ENCODE assay signal across 26 cellular contexts in the genomic region with DNA sequence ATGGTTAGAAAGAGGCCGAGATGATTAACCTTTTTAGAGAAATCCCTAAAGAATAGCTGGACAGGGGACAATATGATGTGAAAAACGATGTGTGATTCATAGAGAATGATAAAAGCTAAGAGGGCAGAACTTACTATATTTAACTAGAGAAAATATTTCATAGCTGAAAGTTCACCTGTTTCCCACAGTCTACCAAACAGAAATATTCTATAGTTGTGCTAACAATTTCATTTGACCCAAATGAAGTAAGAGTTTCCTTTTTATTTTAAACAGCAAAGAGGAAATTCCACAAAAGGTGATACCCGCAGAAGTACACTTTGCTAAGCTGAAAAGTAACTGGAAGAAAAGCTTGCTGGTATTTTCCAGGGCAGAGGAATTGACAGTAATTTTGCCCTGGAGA. TPM values are rescaled to one million over a fixed set of nuclear protein-coding genes. Genes with fewer than 3 reads are reported as not detected.
DNase-seq lines count a peak whose midpoint lies in the region; ATAC-seq, FAIRE-seq and TF ChIP-seq lines count a peak whose summit lies in the region.
"Had no signal": no experiment of that assay in that cellular context is flagged by ENCODE, and none has a peak within 500 bp of the region (broad histone marks: within the 10 kb centered on the region; RNA-seq: fewer than 3 reads in every experiment).

No MANE protein-coding gene starts in this region.

- no peak overlapping the region for H2AFZ ChIP-seq in endothelial cell of umbilical vein (ENCODE audit: low read depth, low read length)

- no peak for DNase-seq in chondrocyte (ENCODE audit: low spot score)
- peak; percentile 18 for DNase-seq in endothelial cell of umbilical vein (ENCODE audit: low read depth, low spot score)
- DNase-seq in posterior vena cava (ENCODE audit: low spot score) = no peak
- no peak for DNase-seq in foreskin melanocyte
- DNase-seq: 8988T; ACHN; BE2C; C1 segment of cervical spinal cord; CD4-positive, alpha-beta memory T cell; CD4-positive, CD25-positive, alpha-beta regulatory T cell; CD8-positive, alpha-beta memory T cell; COR-L47; DMS 273 treated with DMSO at 0.1 percent for 48 hours; DMS153; DMS79; DND-41; EL; GDM1 had no signal

- H3K9me3 Mint-ChIP-seq in activated T-helper 17 cell treated with anti-CD3 and anti-CD28 coated beads, Interleukin-2, amount 50 U/mL, for 72 hours = no peaks in the 10 kb centered on the region
- H3K9me3 Mint-ChIP-seq in chondrocyte (ENCODE audit: low read depth) = peaks cover 5% of the 10 kb centered on the region
- H3K9me3 Mint-ChIP-seq: CD8-positive, alpha-beta memory T cell had no signal

- no peaks in the 10 kb centered on the region for H3K4me1 Mint-ChIP-seq in activated T-helper 17 cell treated with anti-CD3 and anti-CD28 coated beads, Interleukin-2, amount 50 U/mL, for 72 hours
- peaks cover 11% of the 10 kb centered on the region for H3K4me1 Mint-ChIP-seq in chondrocyte (ENCODE audit: low read depth)
- H3K4me1 Mint-ChIP-seq: CD14-positive monocyte had no signal

- no peak overlapping the region for H3K27ac ChIP-seq in endothelial cell of umbilical vein (ENCODE audit: insufficient read depth, low read depth, low read length)
- H3K27ac ChIP-seq: BLaER1 had no signal

- no peaks in the 10 kb centered on the region for H4K20me1 ChIP-seq in endothelial cell of umbilical vein (replicated peaks; ENCODE audit: control insufficient read depth, extremely low read depth, insufficient read depth, low read length)
- H4K20me1 ChIP-seq: BLaER1 had no signal

- no peak for TF ChIP-seq POLR2A in endothelial cell of umbilical vein (IDR thresholded peaks at IDR 0.05; ENCODE audit: low read depth, low read length)

- peaks cover 67% of the 10 kb centered on the region for H3K36me3 Mint-ChIP-seq in activated T-helper 17 cell treated with anti-CD3 and anti-CD28 coated beads, Interleukin-2, amount 50 U/mL, for 72 hours (ENCODE audit: low read depth)
- H3K36me3 Mint-ChIP-seq in chondrocyte (ENCODE audit: low read depth) = peaks cover 12% of the 10 kb centered on the region

- POLR2A ChIA-PET in endothelial cell of umbilical vein (lab: Charles Lee) = no interaction called here

- no peaks in the 10 kb centered on the region for H3K9me1 ChIP-seq in endothelial cell of umbilical vein (replicated peaks; ENCODE audit: control insufficient read depth, extremely low read depth, insufficient read depth, low read length)

- H3K4me3 ChIP-seq in endothelial cell of umbilical vein (replicated peaks in 1 of 3; ENCODE audit: insufficient read depth in 1 of 3, low read depth in 1 of 3, low read length in 3 of 3) = no peak overlapping the region
- H3K4me3 ChIP-seq: BLaER1, GM12878 had no signal

- no peak overlapping the region for H3K9ac ChIP-seq in endothelial cell of umbilical vein (replicated peaks; ENCODE audit: extremely low read depth, insufficient read depth, low read length)
- H3K9ac ChIP-seq: BLaER1 had no signal

- no TSS peak for BruUV-seq in endothelial cell of umbilical vein (replicated peaks; lab: Mats Ljungman, UMichigan)

- H3K9me3 ChIP-seq in endothelial cell of umbilical vein (replicated peaks; ENCODE audit: control insufficient read depth, insufficient read depth, low read length) = no peaks in the 10 kb centered on the region
- H3K9me3 ChIP-seq: BE2C, BLaER1 had no signal

- no peak overlapping the region for H3K4me3 Mint-ChIP-seq in activated T-helper 17 cell treated with anti-CD3 and anti-CD28 coated beads, Interleukin-2, amount 50 U/mL, for 72 hours
- no peak overlapping the region for H3K4me3 Mint-ChIP-seq in chondrocyte (ENCODE audit: unreplicated experiment)
- H3K4me3 Mint-ChIP-seq: CD14-positive monocyte; CD4-positive, alpha-beta memory T cell; CD4-positive, CD25-positive, alpha-beta regulatory T cell; CD8-positive, alpha-beta memory T cell had no signal

- no peaks in the 10 kb centered on the region for H3K27me3 ChIP-seq in endothelial cell of umbilical vein (ENCODE audit: control insufficient read depth in 2 of 2, insufficient read depth in 2 of 2, low read length in 2 of 2)
- H3K27me3 ChIP-seq: BE2C, BLaER1 had no signal

- H3K27me3 Mint-ChIP-seq in activated T-helper 17 cell treated with anti-CD3 and anti-CD28 coated beads, Interleukin-2, amount 50 U/mL, for 72 hours = no peaks in the 10 kb centered on the region
- H3K27me3 Mint-ChIP-seq in chondrocyte (ENCODE audit: low read depth) = no peaks in the 10 kb centered on the region
- H3K27me3 Mint-ChIP-seq: CD4-positive, alpha-beta memory T cell; CD4-positive, CD25-positive, alpha-beta regulatory T cell; CD8-positive, alpha-beta memory T cell had no signal

- dilution Hi-C loops in endothelial cell of umbilical vein (cut with MboI; ENCODE audit: extremely low pct_ligation_motif_present, low sequenced_read_pairs) = no loop called here

- CTCF ChIA-PET in endothelial cell of umbilical vein (lab: Charles Lee) = interaction anchor here (3.8 kb wide), 1 partner anchor 10 kb away, joined by 25 read pairs; no protein-coding TSS in a partner anchor

- H3K4me1 ChIP-seq in endothelial cell of umbilical vein (ENCODE audit: control insufficient read depth, extremely low read depth, insufficient read depth, low read length) = peaks cover 1% of the 10 kb centered on the region
- H3K4me1 ChIP-seq: BE2C, BLaER1 had no signal

- H3K27ac Mint-ChIP-seq in activated T-helper 17 cell treated with anti-CD3 and anti-CD28 coated beads, Interleukin-2, amount 50 U/mL, for 72 hours = peak overlapping the region; percentile 22
- peak overlapping the region; percentile 27 for H3K27ac Mint-ChIP-seq in chondrocyte (ENCODE audit: unreplicated experiment)
- H3K27ac Mint-ChIP-seq: CD4-positive, alpha-beta memory T cell had no signal

- H3K79me2 ChIP-seq in endothelial cell of umbilical vein (ENCODE audit: control insufficient read depth, insufficient read depth, low read length) = no peaks in the 10 kb centered on the region

- no peak for TF ChIP-seq CTCF in chondrocyte (IDR thresholded peaks at IDR 0.05)
- no peak for TF ChIP-seq CTCF in endothelial cell of umbilical vein (IDR thresholded peaks at IDR 0.05; ENCODE audit: extremely low read depth in 1 of 2, insufficient read depth in 1 of 2, low read depth in 1 of 2, low read length in 2 of 2)

- H3K4me2 ChIP-seq in endothelial cell of umbilical vein (ENCODE audit: insufficient read depth, low read length) = no peak overlapping the region
- H3K4me2 ChIP-seq: BLaER1 had no signal

- intact Hi-C loops in endothelial cell of umbilical vein (cut with micrococcal nuclease) (no loop called here), posterior vena cava (cut with DNase I) (loop anchor here in 1 of 2 donors (5.0 kb wide), 1 partner anchor 187 kb away; no protein-coding TSS in a partner anchor)

- peaks cover 0 to 2% of the 10 kb centered on the region in 2 experiments for H3K36me3 ChIP-seq in endothelial cell of umbilical vein (ENCODE audit: control insufficient read depth in 2 of 2, extremely low read depth in 1 of 2, insufficient read depth in 2 of 2, low read length in 2 of 2)

- FAIRE-seq in endothelial cell of umbilical vein (lab: Jason Lieb, UNC) = no peak
- FAIRE-seq: GM12878, GM18507 had no signal

- no peak for ATAC-seq in activated T-helper 17 cell treated with anti-CD3 and anti-CD28 coated beads, Interleukin-2, amount 50 U/mL, for 72 hours (replicated peaks)
- ATAC-seq in HG02678 (IDR thresholded peaks at IDR 0.05; ENCODE audit: unreplicated experiment) (no peak), HG03175 (IDR thresholded peaks at IDR 0.05; ENCODE audit: unreplicated experiment) (no peak)
- ATAC-seq: GM12878 had no signal

TF ChIP-seq in endothelial cell of umbilical vein, 7 proteins besides CTCF, POLR2A, EP300 and RAD21:
- TF ChIP-seq, protein P1, sequence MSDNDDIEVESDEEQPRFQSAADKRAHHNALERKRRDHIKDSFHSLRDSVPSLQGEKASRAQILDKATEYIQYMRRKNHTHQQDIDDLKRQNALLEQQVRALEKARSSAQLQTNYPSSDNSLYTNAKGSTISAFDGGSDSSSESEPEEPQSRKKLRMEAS (IDR thresholded peaks at IDR 0.05; ENCODE audit: insufficient read depth, insufficient read length) = no peak
- no peak for TF ChIP-seq EZH2 (IDR thresholded peaks at IDR 0.05; ENCODE audit: borderline replicate concordance, low read depth, low read length, severe bottlenecking)
- no peak for TF ChIP-seq JUN (IDR thresholded peaks at IDR 0.05; ENCODE audit: borderline replicate concordance, insufficient read depth, insufficient read length, low read depth)
- TF ChIP-seq GATA2 (IDR thresholded peaks at IDR 0.05; ENCODE audit: insufficient read depth, insufficient read length, low read depth, low read length) = no peak
- no peak for TF ChIP-seq MYC (IDR thresholded peaks at IDR 0.05; ENCODE audit: low read depth, low read length)
- no peak for TF ChIP-seq POLR2AphosphoS5 (IDR thresholded peaks at IDR 0.05; ENCODE audit: insufficient read depth, low read depth, low read length)
- no peak for TF ChIP-seq FOS (IDR thresholded peaks at IDR 0.05; ENCODE audit: borderline replicate concordance, insufficient read depth, low read length)
TF ChIP-seq in endothelial cell of umbilical vein: peak in this region for 0.

RNA-seq across cellular contexts. Expression of a gene that starts 26.7 kb away (rescaled TPM):
- total RNA-seq in activated T-helper 17 cell treated with anti-CD3 and anti-CD28 coated beads, Interleukin-2, amount 50 U/mL, for 72 hours = 1 to 10 TPM; 5.5 to 9.9 TPM
- total RNA-seq in chondrocyte (5.8 to 9.2 TPM (median 6.2 TPM) in 3 replicates), endothelial cell of umbilical vein (9.8 and 10.2 TPM in 2 replicates), posterior vena cava (10 to 100 TPM; 10.3 to 10.7 TPM)
- 1.5 and 2.6 TPM in 2 replicates for polyA plus RNA-seq in endothelial cell of umbilical vein
- 2.9 and 3.3 TPM in 2 replicates for polyA plus RNA-seq in endothelial cell of umbilical vein (2011; cell fraction: cytosol; rRNA removed)
- 5.3 and 11.3 TPM in 2 replicates for polyA plus RNA-seq in endothelial cell of umbilical vein (2011; cell fraction: nucleus; rRNA removed)
- 7.7 and 16.2 TPM in 2 replicates for polyA plus RNA-seq in endothelial cell of umbilical vein (2012)
- 7.5 and 10.9 TPM in 2 replicates for polyA minus RNA-seq in endothelial cell of umbilical vein
- 4.0 TPM for polyA minus RNA-seq in endothelial cell of umbilical vein (2011; cell fraction: cytosol; rRNA and poly(A)+ RNA removed)
- polyA minus RNA-seq in endothelial cell of umbilical vein (2011; cell fraction: nucleus; rRNA and poly(A)+ RNA removed) = 10.4 and 13.1 TPM in 2 replicates

RNA-seq across cellular contexts. Expression of a gene that starts 52.1 kb away (rescaled TPM):
- not detected for total RNA-seq in activated T-helper 17 cell treated with anti-CD3 and anti-CD28 coated beads, Interleukin-2, amount 50 U/mL, for 72 hours
- total RNA-seq in chondrocyte = 0.15 TPM in 1 of 3 replicates, not detected in the others
- total RNA-seq in endothelial cell of umbilical vein = 0.53 and 2.4 TPM in 2 replicates
- polyA plus RNA-seq in endothelial cell of umbilical vein = 0.80 and 1.6 TPM in 2 replicates
- polyA plus RNA-seq in endothelial cell of umbilical vein (2011; cell fraction: cytosol; rRNA removed) = 1.7 and 1.8 TPM in 2 replicates
- polyA plus RNA-seq in endothelial cell of umbilical vein (2011; cell fraction: nucleus; rRNA removed) = 2.2 and 2.9 TPM in 2 replicates
- polyA plus RNA-seq in endothelial cell of umbilical vein (2012) = 24.3 and 30.3 TPM in 2 replicates
- 1.4 and 1.6 TPM in 2 replicates for polyA minus RNA-seq in endothelial cell of umbilical vein
- polyA minus RNA-seq in endothelial cell of umbilical vein (2011; cell fraction: cytosol; rRNA and poly(A)+ RNA removed) = not detected
- 2.5 and 3.7 TPM in 2 replicates for polyA minus RNA-seq in endothelial cell of umbilical vein (2011; cell fraction: nucleus; rRNA and poly(A)+ RNA removed)
- 1 to 10 TPM; 1.6 to 3.3 TPM for total RNA-seq in posterior vena cava
- total RNA-seq: A673; CD4-positive, alpha-beta memory T cell; CD4-positive, CD25-positive, alpha-beta regulatory T cell; CD8-positive, alpha-beta memory T cell; GM12878 had no signal
- polyA plus RNA-seq: CD14-positive monocyte; CD4-positive, alpha-beta memory T cell; CD4-positive, CD25-positive, alpha-beta regulatory T cell; CD8-positive, alpha-beta memory T cell; GM12878 had no signal
